15 cellular contexts compared by ENCODE assay signal in genomic region chr16:65663774-65664173, GRCh38.
"Had no signal": no experiment of that assay in that cellular context is flagged by ENCODE, and none has a peak within 500 bp of the region (broad histone marks: within the 10 kb centered on the region; RNA-seq: fewer than 3 reads in every experiment).

No MANE protein-coding gene starts in this region.

- H3K4me1 Mint-ChIP-seq: activated CD4-positive, alpha-beta T cell treated with anti-CD3 and anti-CD28 coated beads, Interleukin-2, amount 10 ng/mL, durations not matched to agents 24 days and 14 days; activated naive CD4-positive, alpha-beta T cell treated with anti-CD3 and anti-CD28 coated beads, Interleukin-2, amount 50 U/mL, for 24 hours; T-helper 17 cell had no signal

- H3K36me3 Mint-ChIP-seq: activated naive CD4-positive, alpha-beta T cell treated with anti-CD3 and anti-CD28 coated beads, Interleukin-2, amount 50 U/mL, for 24 hours; WTC11 had no signal

- H3K4me3 Mint-ChIP-seq: activated CD4-positive, alpha-beta T cell treated with anti-CD3 and anti-CD28 coated beads, Interleukin-2, amount 10 ng/mL, durations not matched to agents 24 days and 14 days; activated naive CD4-positive, alpha-beta T cell treated with anti-CD3 and anti-CD28 coated beads, Interleukin-2, amount 50 U/mL, for 24 hours; neural crest cell; T-helper 17 cell; WTC11 had no signal

- H3K79me2 ChIP-seq: parathyroid adenoma had no signal

- H3K36me3 ChIP-seq: esophagus muscularis mucosa, suprapubic skin, upper lobe of left lung had no signal

- H3K9me3 Mint-ChIP-seq: neural crest cell, WTC11 had no signal

- DNase-seq: activated CD4-positive, alpha-beta T cell treated with anti-CD3 and anti-CD28 coated beads, Interleukin-2, amount 10 ng/mL, durations not matched to agents 24 days and 14 days; activated CD8-positive, alpha-beta memory T cell treated with anti-CD3 and anti-CD28 coated beads for 24 hours; amygdala; stimulated activated CD4-positive, alpha-beta T cell treated with anti-CD3 and anti-CD28 coated beads, Interleukin-4, amount 100 ng/mL, for 1 hour; stimulated activated CD8-positive, alpha-beta memory T cell treated with anti-CD3 and anti-CD28 coated beads, Interleukin-4, amount 100 ng/mL, for 48 hours; stimulated activated naive CD8-positive, alpha-beta T cell treated with anti-CD3 and anti-CD28 coated beads, Interleukin-15, Interleukin-2, amounts not matched to agents 100 U/mL and 50 U/mL, for 24 hours; T-helper 17 cell; upper lobe of left lung had no signal

- H3K27ac ChIP-seq: esophagus muscularis mucosa, parathyroid adenoma, suprapubic skin, upper lobe of left lung had no signal

- H3K9me3 ChIP-seq: esophagus muscularis mucosa, suprapubic skin, upper lobe of left lung had no signal

- H3K27me3 Mint-ChIP-seq: activated CD4-positive, alpha-beta T cell treated with anti-CD3 and anti-CD28 coated beads, Interleukin-2, amount 10 ng/mL, durations not matched to agents 24 days and 14 days; activated naive CD4-positive, alpha-beta T cell treated with anti-CD3 and anti-CD28 coated beads, Interleukin-2, amount 50 U/mL, for 24 hours; T-helper 17 cell had no signal

- H3K4me3 ChIP-seq: esophagus muscularis mucosa, suprapubic skin, upper lobe of left lung had no signal

- FAIRE-seq: endometrium had no signal

- H3K27me3 ChIP-seq: esophagus muscularis mucosa, suprapubic skin, upper lobe of left lung had no signal

- H3K27ac Mint-ChIP-seq: activated CD4-positive, alpha-beta T cell treated with anti-CD3 and anti-CD28 coated beads, Interleukin-2, amount 10 ng/mL, durations not matched to agents 24 days and 14 days; activated naive CD4-positive, alpha-beta T cell treated with anti-CD3 and anti-CD28 coated beads, Interleukin-2, amount 50 U/mL, for 24 hours; T-helper 17 cell; WTC11 had no signal

- H2AFZ ChIP-seq: parathyroid adenoma had no signal

- H3K9ac ChIP-seq: parathyroid adenoma had no signal

- H3K4me1 ChIP-seq: esophagus muscularis mucosa, parathyroid adenoma had no signal
